In the genomic region with DNA sequence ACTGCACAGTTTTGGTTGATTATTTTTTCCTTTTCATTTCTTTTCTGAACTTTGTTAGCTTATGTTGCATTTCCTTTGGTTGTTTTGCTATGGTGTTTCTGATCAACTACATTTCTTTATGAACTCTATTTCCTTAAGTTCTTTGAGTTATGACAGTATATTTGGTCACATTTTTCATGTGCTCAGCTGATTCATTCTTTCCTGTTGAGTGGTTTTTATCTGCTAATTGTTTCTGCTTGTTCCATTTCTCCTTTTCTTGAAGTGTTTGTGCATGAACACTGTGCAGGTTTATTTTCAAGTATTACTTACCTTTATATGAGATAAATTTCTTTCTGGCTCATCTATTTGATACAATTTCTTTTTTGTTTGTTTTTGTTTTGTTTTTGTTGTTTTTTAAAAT, we compare ENCODE assay signal across 13 cellular contexts. TPM values are rescaled to one million over a fixed set of nuclear protein-coding genes. Genes with fewer than 3 reads are reported as not detected.
DNase-seq lines count a peak whose midpoint lies in the region; ATAC-seq lines count a peak whose summit lies in the region.
"Had no signal": no experiment of that assay in that cellular context is flagged by ENCODE, and none has a peak within 500 bp of the region (broad histone marks: within the 10 kb centered on the region; RNA-seq: fewer than 3 reads in every experiment).

No MANE protein-coding gene starts in this region.

- peaks cover 30% of the 10 kb centered on the region for H3K36me3 Mint-ChIP-seq in activated CD8-positive, alpha-beta memory T cell treated with anti-CD3 and anti-CD28 coated beads, Interleukin-2, amount 10 ng/mL, durations not matched to agents 7 days and 5 days
- H3K36me3 Mint-ChIP-seq in stimulated activated naive B cell treated with anti-CD40 and anti-IgM and Interleukin-4, amounts not matched to agents 10 μg/mL and 1 μg/mL and 100 μg/mL, for 72 hours, result peaks cover 27 to 59% of the 10 kb centered on the region in 2 donors

- H3K27me3 Mint-ChIP-seq in activated CD8-positive, alpha-beta memory T cell treated with anti-CD3 and anti-CD28 coated beads, Interleukin-2, amount 10 ng/mL, durations not matched to agents 7 days and 5 days, result no peaks in the 10 kb centered on the region
- H3K27me3 Mint-ChIP-seq in stimulated activated naive B cell treated with anti-CD40 and anti-IgM and Interleukin-4, amounts not matched to agents 10 μg/mL and 1 μg/mL and 100 μg/mL, for 72 hours, result no peaks in the 10 kb centered on the region

- ATAC-seq in activated CD8-positive, alpha-beta memory T cell treated with anti-CD3 and anti-CD28 coated beads, Interleukin-2, amount 10 ng/mL, durations not matched to agents 7 days and 5 days, result peak; percentile 50
- ATAC-seq in stimulated activated naive B cell treated with anti-CD40 and anti-IgM and Interleukin-4, amounts not matched to agents 10 μg/mL and 1 μg/mL and 100 μg/mL, for 72 hours (replicated peaks), result peak; percentile 67 to 71
- no peak for ATAC-seq in GM19351 (IDR thresholded peaks at IDR 0.05; ENCODE audit: unreplicated experiment)
- ATAC-seq: PC-3 had no signal

- CTCF ChIA-PET in activated CD8-positive, alpha-beta memory T cell treated with anti-CD3 and anti-CD28 coated beads, Interleukin-2, amount 10 ng/mL, durations not matched to agents 7 days and 5 days (lab: Charles Lee), result no interaction called here

- peaks cover 31% of the 10 kb centered on the region for H3K4me1 Mint-ChIP-seq in activated CD8-positive, alpha-beta memory T cell treated with anti-CD3 and anti-CD28 coated beads, Interleukin-2, amount 10 ng/mL, durations not matched to agents 7 days and 5 days
- H3K4me1 Mint-ChIP-seq in stimulated activated naive B cell treated with anti-CD40 and anti-IgM and Interleukin-4, amounts not matched to agents 10 μg/mL and 1 μg/mL and 100 μg/mL, for 72 hours, result peaks cover 16 to 37% of the 10 kb centered on the region in 2 donors

- H3K27ac Mint-ChIP-seq in activated CD8-positive, alpha-beta memory T cell treated with anti-CD3 and anti-CD28 coated beads, Interleukin-2, amount 10 ng/mL, durations not matched to agents 7 days and 5 days, result peak overlapping the region; percentile 68
- H3K27ac Mint-ChIP-seq in stimulated activated naive B cell treated with anti-CD40 and anti-IgM and Interleukin-4, amounts not matched to agents 10 μg/mL and 1 μg/mL and 100 μg/mL, for 72 hours, result peak overlapping the region; percentile 42

- H3K4me3 Mint-ChIP-seq in activated CD8-positive, alpha-beta memory T cell treated with anti-CD3 and anti-CD28 coated beads, Interleukin-2, amount 10 ng/mL, durations not matched to agents 7 days and 5 days, result no peak overlapping the region
- peak overlapping the region in 1 of 2 donors; percentile 3 for H3K4me3 Mint-ChIP-seq in stimulated activated naive B cell treated with anti-CD40 and anti-IgM and Interleukin-4, amounts not matched to agents 10 μg/mL and 1 μg/mL and 100 μg/mL, for 72 hours

- DNase-seq in activated CD8-positive, alpha-beta memory T cell treated with anti-CD3 and anti-CD28 coated beads, Interleukin-2, amount 10 ng/mL, durations not matched to agents 7 days and 5 days, result no peak
- no peak for DNase-seq in activated CD8-positive, alpha-beta memory T cell treated with anti-CD3 and anti-CD28 coated beads, Interleukin-2, amount 50 U/mL, for 4 hours
- DNase-seq in RKO (ENCODE audit: low spot score), result peak; percentile 26
- DNase-seq in dedifferentiated amniotic fluid mesenchymal stem cell (ENCODE audit: extremely low spot score), result peak; percentile 17
- DNase-seq in stimulated activated naive B cell treated with anti-CD40 and anti-IgM and Interleukin-4, amounts not matched to agents 10 μg/mL and 1 μg/mL and 100 μg/mL, for 72 hours, result no peak
- no peak for DNase-seq in NCI-H1436 treated with DMSO at 0.1 percent for 48 hours (lab: John Stamatoyannopoulos, UW)
- no peak for DNase-seq in NCI-H1417 (lab: John Stamatoyannopoulos, UW)
- DNase-seq: activated gamma-delta T cell treated with Interleukin-2 at 50 U/mL for 16 hours, mesendoderm, PC-3, SW 1271, testis had no signal

- no peaks in the 10 kb centered on the region for H3K9me3 Mint-ChIP-seq in activated CD8-positive, alpha-beta memory T cell treated with anti-CD3 and anti-CD28 coated beads, Interleukin-2, amount 10 ng/mL, durations not matched to agents 7 days and 5 days (ENCODE audit: low read depth)
- peaks cover 0 to 2% of the 10 kb centered on the region in 2 donors for H3K9me3 Mint-ChIP-seq in stimulated activated naive B cell treated with anti-CD40 and anti-IgM and Interleukin-4, amounts not matched to agents 10 μg/mL and 1 μg/mL and 100 μg/mL, for 72 hours

RNA-seq across cellular contexts. Expression of a gene that starts 50.9 kb away (rescaled TPM):
- total RNA-seq in activated CD8-positive, alpha-beta memory T cell treated with anti-CD3 and anti-CD28 coated beads, Interleukin-2, amount 10 ng/mL, durations not matched to agents 7 days and 5 days, result 1 to 10 TPM; 6.4 to 9.5 TPM

Comparison
In these comparisons a context has a peak if more than half of its experiments do, and no peak if none do; other contexts are left out.
1. DNase-seq: peak in RKO (single experiment) and dedifferentiated amniotic fluid mesenchymal stem cell (single experiment); none in activated CD8-positive, alpha-beta memory T cell treated with anti-CD3 and anti-CD28 coated beads, Interleukin-2, amount 10 ng/mL, durations not matched to agents 7 days and 5 days (single experiment), activated CD8-positive, alpha-beta memory T cell treated with anti-CD3 and anti-CD28 coated beads, Interleukin-2, amount 50 U/mL, for 4 hours (single experiment), stimulated activated naive B cell treated with anti-CD40 and anti-IgM and Interleukin-4, amounts not matched to agents 10 μg/mL and 1 μg/mL and 100 μg/mL, for 72 hours (single experiment), NCI-H1436 treated with DMSO at 0.1 percent for 48 hours (single experiment) and NCI-H1417 (0 of 3).